In the genomic region with DNA sequence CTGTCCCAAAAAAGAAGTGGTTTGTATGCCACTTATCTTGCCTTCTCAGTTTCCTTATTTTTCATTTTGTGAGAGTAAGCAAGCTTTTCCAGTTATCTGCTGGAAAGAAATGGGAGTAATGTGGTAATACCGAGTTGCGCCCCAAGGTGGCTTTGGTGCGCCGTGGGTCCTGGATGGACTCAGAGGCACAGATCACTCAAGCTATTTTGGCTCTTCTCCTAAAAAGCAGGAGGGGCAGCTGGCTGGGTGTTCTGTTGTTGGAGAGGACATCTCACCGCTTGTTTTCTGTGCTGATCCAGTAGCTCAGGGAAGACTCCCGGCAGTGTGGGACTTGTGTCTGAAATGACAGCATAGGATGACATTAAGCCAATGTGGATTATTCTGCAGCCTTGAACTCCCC, we compare ENCODE assay signal across 8 cellular contexts. TPM values are rescaled to one million over a fixed set of nuclear protein-coding genes. Genes with fewer than 3 reads are reported as not detected.
A peak's percentile ranks its signal among the peaks of the same experiment; 100 is the strongest.
DNase-seq lines count a peak whose midpoint lies in the region; ATAC-seq, FAIRE-seq and TF ChIP-seq lines count a peak whose summit lies in the region.

No MANE protein-coding gene starts in this region.

- no peak overlapping the region for H3K4me2 ChIP-seq in OCI-LY3 (ENCODE audit: low read length)

- no peak overlapping the region for H3K4me3 Mint-ChIP-seq in T-helper 2 cell treated with Interferon-gamma antibody and Interleukin-4, amounts not matched to agents 5 μg/mL and 100 μg/mL, for 36 hours
- no peak overlapping the region for H3K4me3 Mint-ChIP-seq in activated T-helper 1 cell treated with anti-CD3 and anti-CD28 coated beads, Interleukin-12 subunit alpha, Interleukin-12 subunit beta, Interleukin-2, Interleukin-4 antibody, amounts not matched to agents 30 ng/mL and 10 ng/mL and 1 ng/mL, durations not matched to agents 14 hours and 24 hours and 36 hours

- H3K27me3 Mint-ChIP-seq in T-helper 2 cell treated with Interferon-gamma antibody and Interleukin-4, amounts not matched to agents 5 μg/mL and 100 μg/mL, for 36 hours (ENCODE audit: low read depth), result no peaks in the 10 kb centered on the region
- no peaks in the 10 kb centered on the region for H3K27me3 Mint-ChIP-seq in activated T-helper 1 cell treated with anti-CD3 and anti-CD28 coated beads, Interleukin-12 subunit alpha, Interleukin-12 subunit beta, Interleukin-2, Interleukin-4 antibody, amounts not matched to agents 30 ng/mL and 10 ng/mL and 1 ng/mL, durations not matched to agents 14 hours and 24 hours and 36 hours (ENCODE audit: insufficient read depth)

- peaks cover 71% of the 10 kb centered on the region for H3K36me3 Mint-ChIP-seq in T-helper 2 cell treated with Interferon-gamma antibody and Interleukin-4, amounts not matched to agents 5 μg/mL and 100 μg/mL, for 36 hours (ENCODE audit: low read depth)
- H3K36me3 Mint-ChIP-seq in activated T-helper 1 cell treated with anti-CD3 and anti-CD28 coated beads, Interleukin-12 subunit alpha, Interleukin-12 subunit beta, Interleukin-2, Interleukin-4 antibody, amounts not matched to agents 30 ng/mL and 10 ng/mL and 1 ng/mL, durations not matched to agents 14 hours and 24 hours and 36 hours (ENCODE audit: low read depth), result peaks cover 53% of the 10 kb centered on the region

- ATAC-seq in HG02678 (IDR thresholded peaks at IDR 0.05; ENCODE audit: unreplicated experiment), result no peak

- H3K4me1 Mint-ChIP-seq in T-helper 2 cell treated with Interferon-gamma antibody and Interleukin-4, amounts not matched to agents 5 μg/mL and 100 μg/mL, for 36 hours (ENCODE audit: low read depth), result peaks cover 41% of the 10 kb centered on the region
- peaks cover 40% of the 10 kb centered on the region for H3K4me1 Mint-ChIP-seq in activated T-helper 1 cell treated with anti-CD3 and anti-CD28 coated beads, Interleukin-12 subunit alpha, Interleukin-12 subunit beta, Interleukin-2, Interleukin-4 antibody, amounts not matched to agents 30 ng/mL and 10 ng/mL and 1 ng/mL, durations not matched to agents 14 hours and 24 hours and 36 hours (ENCODE audit: low read depth)

- intact Hi-C loops in kidney (cut with DNase I), result no loop called here
- intact Hi-C loops in activated T-helper 1 cell treated with anti-CD3 and anti-CD28 coated beads, Interleukin-12 subunit alpha, Interleukin-12 subunit beta, Interleukin-2, Interleukin-4 antibody, amounts not matched to agents 30 ng/mL and 10 ng/mL and 1 ng/mL, durations not matched to agents 14 hours and 24 hours and 36 hours (cut with micrococcal nuclease), result loop anchor here (1.0 kb wide), 2 partner anchors 38 to 53 kb away; no protein-coding TSS in a partner anchor

- H3K27me3 ChIP-seq in OCI-LY3 (ENCODE audit: low read depth, low read length), result no peaks in the 10 kb centered on the region

- no peaks in the 10 kb centered on the region for H4K20me1 ChIP-seq in OCI-LY3 (ENCODE audit: insufficient read depth, low read length)

- FAIRE-seq in kidney (lab: Jason Lieb, UNC), result no peak

- no peak overlapping the region for H3K27ac ChIP-seq in OCI-LY3 (ENCODE audit: low read length)
- H3K27ac ChIP-seq in kidney (ENCODE audit: low read depth in 2 of 2, low read length in 2 of 2), result no peak overlapping the region

- no peak overlapping the region for H3K4me3 ChIP-seq in OCI-LY3 (ENCODE audit: low read length)
- no peak overlapping the region for H3K4me3 ChIP-seq in astrocyte of the cerebellum (ENCODE audit: low read depth, low read length)
- H3K4me3 ChIP-seq in kidney (ENCODE audit: low read length in 2 of 2), result no peak overlapping the region

- H3K9me3 Mint-ChIP-seq in T-helper 2 cell treated with Interferon-gamma antibody and Interleukin-4, amounts not matched to agents 5 μg/mL and 100 μg/mL, for 36 hours, result no peaks in the 10 kb centered on the region
- H3K9me3 Mint-ChIP-seq in activated T-helper 1 cell treated with anti-CD3 and anti-CD28 coated beads, Interleukin-12 subunit alpha, Interleukin-12 subunit beta, Interleukin-2, Interleukin-4 antibody, amounts not matched to agents 30 ng/mL and 10 ng/mL and 1 ng/mL, durations not matched to agents 14 hours and 24 hours and 36 hours, result peaks cover 6% of the 10 kb centered on the region

- no peaks in the 10 kb centered on the region for H3K9me3 ChIP-seq in OCI-LY3 (ENCODE audit: insufficient read depth, low read length)
- no peaks in the 10 kb centered on the region for H3K9me3 ChIP-seq in kidney (ENCODE audit: control insufficient read depth in 1 of 2, low read length in 2 of 2)

- in situ Hi-C loops in astrocyte of the cerebellum (cut with HindIII; ENCODE audit: low sequenced_read_pairs), result loop anchor here (10.0 kb wide), 1 partner anchor 128 kb away; a partner anchor contains a TSS

- TF ChIP-seq CTCF in OCI-LY3 (IDR thresholded peaks at IDR 0.05; ENCODE audit: low read depth, low read length) (peak; percentile 77), astrocyte of the cerebellum (IDR thresholded peaks at IDR 0.05; ENCODE audit: low read depth, low read length, missing control alignments) (peak; percentile 61), kidney (IDR thresholded peaks at IDR 0.05; ENCODE audit: borderline replicate concordance, extremely low read depth, insufficient read depth) (peak; percentile 32)

- H3K36me3 ChIP-seq in OCI-LY3 (replicated peaks; ENCODE audit: low read depth, low read length), result peaks cover 45% of the 10 kb centered on the region
- peaks cover 21 to 51% of the 10 kb centered on the region in 2 donors for H3K36me3 ChIP-seq in kidney (ENCODE audit: control insufficient read depth in 1 of 2, insufficient read depth in 2 of 2, low read length in 2 of 2)

- H3K79me2 ChIP-seq in OCI-LY3 (ENCODE audit: low read length), result peaks cover 6% of the 10 kb centered on the region

- no peak overlapping the region for H3K9ac ChIP-seq in OCI-LY3 (ENCODE audit: low read length)
- H3K9ac ChIP-seq in kidney (ENCODE audit: low read length in 2 of 2), result no peak overlapping the region

- peak in 3 of 5 experiments; percentile 19 to 44 (median 22) for DNase-seq in T-helper 2 cell
- DNase-seq in T-helper 2 cell treated with Interferon-gamma antibody and Interleukin-4, amounts not matched to agents 5 μg/mL and 100 μg/mL, for 36 hours (ENCODE audit: low spot score), result no peak
- no peak for DNase-seq in astrocyte of the cerebellum (ENCODE audit: low read depth)
- DNase-seq in kidney, result no peak
- no peak for DNase-seq in activated T-helper 1 cell treated with anti-CD3 and anti-CD28 coated beads, Interleukin-12 subunit alpha, Interleukin-12 subunit beta, Interleukin-2, Interleukin-4 antibody, amounts not matched to agents 30 ng/mL and 10 ng/mL and 1 ng/mL, durations not matched to agents 14 hours and 24 hours and 36 hours (ENCODE audit: low spot score)
- DNase-seq in NCI-H774 (lab: John Stamatoyannopoulos, UW), result no peak

- peaks cover 40% of the 10 kb centered on the region for H3K4me1 ChIP-seq in OCI-LY3 (ENCODE audit: low read length)
- H3K4me1 ChIP-seq in kidney (ENCODE audit: control insufficient read depth in 1 of 2, insufficient read depth in 1 of 2, low read depth in 1 of 2, low read length in 2 of 2), result peaks cover 0 to 8% of the 10 kb centered on the region in 2 donors

- H2AFZ ChIP-seq in OCI-LY3 (ENCODE audit: low read depth, low read length), result no peak overlapping the region

- no peak overlapping the region for H3K27ac Mint-ChIP-seq in T-helper 2 cell treated with Interferon-gamma antibody and Interleukin-4, amounts not matched to agents 5 μg/mL and 100 μg/mL, for 36 hours
- H3K27ac Mint-ChIP-seq in activated T-helper 1 cell treated with anti-CD3 and anti-CD28 coated beads, Interleukin-12 subunit alpha, Interleukin-12 subunit beta, Interleukin-2, Interleukin-4 antibody, amounts not matched to agents 30 ng/mL and 10 ng/mL and 1 ng/mL, durations not matched to agents 14 hours and 24 hours and 36 hours, result no peak overlapping the region

RNA-seq across cellular contexts. Expression of a gene that starts 16.4 kb away (rescaled TPM):
- total RNA-seq in kidney, result 25.9 TPM
- 20.8 TPM for polyA plus RNA-seq in kidney (ENCODE audit: insufficient read depth, low read depth, low replicate concordance)
- 25.7 and 28.3 TPM in 2 replicates for total RNA-seq in activated T-helper 1 cell treated with anti-CD3 and anti-CD28 coated beads, Interleukin-12 subunit alpha, Interleukin-12 subunit beta, Interleukin-2, Interleukin-4 antibody, amounts not matched to agents 30 ng/mL and 10 ng/mL and 1 ng/mL, durations not matched to agents 14 hours and 24 hours and 36 hours

RNA-seq across cellular contexts. Expression of a gene that starts 20.8 kb away (rescaled TPM):
- 45.6 TPM for total RNA-seq in kidney
- polyA plus RNA-seq in kidney (ENCODE audit: insufficient read depth, low read depth, low replicate concordance), result 13.8 TPM
- 55.2 and 59.9 TPM in 2 replicates for total RNA-seq in activated T-helper 1 cell treated with anti-CD3 and anti-CD28 coated beads, Interleukin-12 subunit alpha, Interleukin-12 subunit beta, Interleukin-2, Interleukin-4 antibody, amounts not matched to agents 30 ng/mL and 10 ng/mL and 1 ng/mL, durations not matched to agents 14 hours and 24 hours and 36 hours

RNA-seq across cellular contexts. Expression of a gene that starts 52.1 kb away (rescaled TPM):
- total RNA-seq in kidney, result 14.0 TPM
- polyA plus RNA-seq in kidney (ENCODE audit: insufficient read depth, low read depth, low replicate concordance), result 15.4 TPM
- 10.7 and 11.2 TPM in 2 replicates for total RNA-seq in activated T-helper 1 cell treated with anti-CD3 and anti-CD28 coated beads, Interleukin-12 subunit alpha, Interleukin-12 subunit beta, Interleukin-2, Interleukin-4 antibody, amounts not matched to agents 30 ng/mL and 10 ng/mL and 1 ng/mL, durations not matched to agents 14 hours and 24 hours and 36 hours

RNA-seq across cellular contexts. Expression of a gene that starts 52.2 kb away (rescaled TPM):
- 14.1 TPM for total RNA-seq in kidney
- polyA plus RNA-seq in kidney (ENCODE audit: insufficient read depth, low read depth, low replicate concordance), result 14.0 TPM
- total RNA-seq in activated T-helper 1 cell treated with anti-CD3 and anti-CD28 coated beads, Interleukin-12 subunit alpha, Interleukin-12 subunit beta, Interleukin-2, Interleukin-4 antibody, amounts not matched to agents 30 ng/mL and 10 ng/mL and 1 ng/mL, durations not matched to agents 14 hours and 24 hours and 36 hours, result 32.9 and 36.3 TPM in 2 replicates

RNA-seq across cellular contexts. Expression of a gene that starts 56.3 kb away (rescaled TPM):
- not detected for total RNA-seq in kidney
- not detected for polyA plus RNA-seq in kidney (ENCODE audit: insufficient read depth, low read depth, low replicate concordance)
- total RNA-seq in activated T-helper 1 cell treated with anti-CD3 and anti-CD28 coated beads, Interleukin-12 subunit alpha, Interleukin-12 subunit beta, Interleukin-2, Interleukin-4 antibody, amounts not matched to agents 30 ng/mL and 10 ng/mL and 1 ng/mL, durations not matched to agents 14 hours and 24 hours and 36 hours, result not detected in 2 replicates

Comparison
In these comparisons a context has a peak if more than half of its experiments do, and no peak if none do; other contexts are left out.
1. DNase-seq: peak in T-helper 2 cell (3 of 5); none in T-helper 2 cell treated with Interferon-gamma antibody and Interleukin-4, amounts not matched to agents 5 μg/mL and 100 μg/mL, for 36 hours (single experiment), astrocyte of the cerebellum (single experiment), kidney (single experiment), activated T-helper 1 cell treated with anti-CD3 and anti-CD28 coated beads, Interleukin-12 subunit alpha, Interleukin-12 subunit beta, Interleukin-2, Interleukin-4 antibody, amounts not matched to agents 30 ng/mL and 10 ng/mL and 1 ng/mL, durations not matched to agents 14 hours and 24 hours and 36 hours (single experiment) and NCI-H774 (single experiment).
2. Peak in every context shown above with its lines, with median percentiles within 50 percentile points of each other: CTCF ChIP-seq.